ENCODE assay signal across 8 cellular contexts in the genomic region with DNA sequence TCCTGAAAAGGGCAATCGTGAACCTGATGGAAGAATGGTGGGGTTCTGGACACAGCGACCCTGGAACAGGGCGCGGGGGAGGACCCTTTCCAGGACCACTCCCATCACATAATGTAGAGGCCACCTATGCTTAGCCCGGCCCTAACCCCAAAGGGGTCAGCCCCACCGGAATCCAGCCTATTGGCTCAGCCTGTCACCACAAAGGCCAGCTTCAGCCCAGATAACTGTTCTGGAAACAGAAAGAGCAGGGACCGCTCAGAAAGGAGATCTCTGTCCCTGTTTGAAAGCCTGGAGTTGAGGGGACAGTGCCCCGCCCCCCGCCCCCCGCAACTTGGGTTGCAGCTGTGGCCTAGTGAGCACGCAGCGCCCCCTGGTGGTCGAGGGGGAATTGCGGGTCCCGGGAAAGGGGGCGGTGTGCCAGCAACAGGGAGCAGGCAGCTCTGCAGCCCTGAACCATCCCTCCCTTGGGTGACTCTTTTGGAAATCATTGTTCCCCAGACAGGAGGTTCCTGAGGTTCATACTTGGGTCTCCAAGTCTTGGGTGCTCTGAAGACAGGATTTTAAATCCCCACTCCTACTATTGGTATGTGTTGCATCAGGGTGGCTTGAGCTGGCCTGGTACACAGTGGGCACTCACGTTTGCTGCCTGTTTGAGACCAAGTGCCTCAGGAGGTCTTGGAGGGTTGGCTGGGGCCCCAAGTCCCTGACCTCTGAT. TPM values are rescaled to one million over a fixed set of nuclear protein-coding genes. Genes with fewer than 3 reads are reported as not detected.
A peak's percentile ranks its signal among the peaks of the same experiment; 100 is the strongest.
DNase-seq lines count a peak whose midpoint lies in the region; ATAC-seq and TF ChIP-seq lines count a peak whose summit lies in the region.

No MANE protein-coding gene starts in this region.

- H3K4me3 ChIP-seq in neural cell (ENCODE audit: low read length) = no peak overlapping the region

- no peak overlapping the region for H2AFZ ChIP-seq in neural cell (ENCODE audit: low read depth, low read length)

- no peak overlapping the region for H3K4me2 ChIP-seq in neural cell (ENCODE audit: low read length)

- H3F3A ChIP-seq in neural cell (ENCODE audit: insufficient read depth, low read length, poor library complexity, severe bottlenecking) = no peaks in the 10 kb centered on the region

- H3K36me3 ChIP-seq in neural cell (ENCODE audit: insufficient read depth, low read length) = no peaks in the 10 kb centered on the region

- H3K27ac ChIP-seq in neural cell (ENCODE audit: low read length) = no peak overlapping the region

- H3K9me3 ChIP-seq in neural cell (ENCODE audit: low read length) = no peaks in the 10 kb centered on the region

- no peaks in the 10 kb centered on the region for H3K27me3 ChIP-seq in neural cell (ENCODE audit: insufficient read depth, low read depth, low read length)

- peak; percentile 94 for TF ChIP-seq CTCF in GM12874 (IDR thresholded peaks at IDR 0.05; ENCODE audit: insufficient read depth, low read depth, low read length)
- TF ChIP-seq CTCF in neural cell (IDR thresholded peaks at IDR 0.05; ENCODE audit: poor library complexity, severe bottlenecking) = peak; percentile 46

- H4K20me1 ChIP-seq in neural cell (ENCODE audit: insufficient read depth) = no peaks in the 10 kb centered on the region

- in situ Hi-C loops in ACHN (cut with HindIII; ENCODE audit: low pct_ligation_motif_present, low pct_unique_long_range_greater_than_20kb, low sequenced_read_pairs) = no loop called here

- DNase-seq in ACHN = peak; percentile 43
- DNase-seq in NOMO-1 treated with DMSO at 0.1 percent for 48 hours (lab: John Stamatoyannopoulos, UW; ENCODE audit: unreplicated experiment) = peak; percentile 13
- DNase-seq in activated T-cell treated with anti-CD3 and anti-CD28 coated beads, Interleukin-2, amount 50 U/mL, for 1 hour = peak; percentile 80
- peak; percentile 30 for DNase-seq in fibroblast of gingiva (ENCODE audit: low read depth)
- DNase-seq in stimulated activated naive CD8-positive, alpha-beta T cell treated with anti-CD3 and anti-CD28 coated beads, Interleukin-15, Interleukin-2, amounts not matched to agents 100 U/mL and 50 U/mL, for 24 hours = peak; percentile 90

- TF ChIP-seq EP300 in neural cell (conservative IDR thresholded peaks at IDR 0.05; ENCODE audit: poor library complexity, severe bottlenecking) = no peak

- H3K79me2 ChIP-seq in neural cell (replicated peaks; ENCODE audit: insufficient read depth, low read length) = no peaks in the 10 kb centered on the region

- no peak overlapping the region for H3K9ac ChIP-seq in neural cell (ENCODE audit: low read length)

- peak; percentile 68 for ATAC-seq in stimulated activated naive CD8-positive, alpha-beta T cell treated with anti-CD3 and anti-CD28 coated beads, Interleukin-15, Interleukin-2, amounts not matched to agents 100 U/mL and 50 U/mL, for 24 hours
- ATAC-seq in GM21576 (IDR thresholded peaks at IDR 0.05; ENCODE audit: unreplicated experiment) = no peak

- H3K9me2 ChIP-seq in neural cell (ENCODE audit: insufficient read depth, low read length) = no peaks in the 10 kb centered on the region

- no peak for TF ChIP-seq RAD21 in neural cell (conservative IDR thresholded peaks at IDR 0.05)

TF ChIP-seq in neural cell, 6 proteins besides CTCF, POLR2A, EP300 and RAD21:
- TF ChIP-seq SMC3 (conservative IDR thresholded peaks at IDR 0.05; ENCODE audit: poor library complexity) = peak; percentile 31
- no peak for TF ChIP-seq MXI1 (conservative IDR thresholded peaks at IDR 0.05; ENCODE audit: poor library complexity, severe bottlenecking)

RNA-seq across cellular contexts. Expression of gene SIGLEC1, which starts 1.5 kb away (rescaled TPM):
- polyA plus RNA-seq in neural cell = 0.12 TPM in 1 of 2 replicates, not detected in the other
- polyA minus RNA-seq in neural cell = not detected in 2 replicates

RNA-seq across cellular contexts. Expression of gene HSPA12B, which starts 21.6 kb away (rescaled TPM):
- not detected in 2 replicates for polyA plus RNA-seq in neural cell
- polyA minus RNA-seq in neural cell = not detected in 2 replicates

RNA-seq across cellular contexts. Expression of gene ADAM33, which starts 29.1 kb away (rescaled TPM):
- polyA plus RNA-seq in neural cell = not detected in 2 replicates
- polyA minus RNA-seq in neural cell = not detected in 2 replicates

RNA-seq across cellular contexts. Expression of gene GFRA4, which starts 47.7 kb away (rescaled TPM):
- not detected in 2 replicates for polyA plus RNA-seq in neural cell
- polyA minus RNA-seq in neural cell = not detected in 2 replicates

RNA-seq across cellular contexts. Expression of gene ADISSP, which starts 56.7 kb away (rescaled TPM):
- polyA plus RNA-seq in neural cell = 39.8 and 48.7 TPM in 2 replicates
- polyA minus RNA-seq in neural cell = 16.1 and 19.2 TPM in 2 replicates

Comparison
In these comparisons a context has a peak if more than half of its experiments do, and no peak if none do; other contexts are left out.
1. DNase-seq: peak in every context shown above with its lines; median percentile 90 in stimulated activated naive CD8-positive, alpha-beta T cell treated with anti-CD3 and anti-CD28 coated beads, Interleukin-15, Interleukin-2, amounts not matched to agents 100 U/mL and 50 U/mL, for 24 hours; 80 in activated T-cell treated with anti-CD3 and anti-CD28 coated beads, Interleukin-2, amount 50 U/mL, for 1 hour; 43 in ACHN; 30 in fibroblast of gingiva; 13 in NOMO-1 treated with DMSO at 0.1 percent for 48 hours.